In the genomic region with DNA sequence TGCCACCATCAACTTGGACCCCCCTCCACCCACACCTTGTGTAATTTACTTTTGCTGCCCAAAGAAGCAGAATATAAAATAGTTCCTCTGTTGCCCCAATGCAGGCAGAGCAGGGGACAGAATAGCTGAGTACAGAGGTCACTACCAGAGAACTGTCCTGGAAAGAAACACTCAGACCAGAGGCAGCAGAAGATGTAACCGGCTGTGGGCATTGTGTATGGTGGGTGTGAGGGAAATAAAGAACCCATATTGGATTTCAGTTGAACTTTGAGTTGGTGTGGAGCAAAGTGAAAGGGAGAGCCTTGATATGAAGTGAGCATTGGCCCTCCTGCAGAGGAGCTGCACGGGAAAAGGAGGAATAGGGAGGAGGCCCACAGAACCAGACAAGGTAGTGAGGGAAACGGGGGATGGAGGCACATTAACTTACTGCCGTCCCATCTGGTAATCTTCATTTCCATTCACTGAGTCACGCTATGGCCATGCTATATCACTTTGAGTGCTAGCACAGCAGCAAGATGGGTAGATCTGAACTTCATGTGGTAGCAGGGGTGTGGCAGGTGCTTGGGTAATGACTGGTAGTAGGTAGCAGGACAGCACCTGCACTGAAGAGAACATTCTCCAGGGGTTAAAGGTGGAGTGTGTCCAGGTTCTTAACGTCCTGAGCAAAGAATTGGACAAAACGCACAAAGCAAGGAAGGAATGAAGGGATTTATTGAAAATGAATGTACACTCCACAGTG, we compare ENCODE assay signal across 1 cellular context.
TF ChIP-seq lines count a peak whose summit lies in the region.

No MANE protein-coding gene starts in this region.

TF ChIP-seq in HEK293, 187 proteins besides CTCF, POLR2A, EP300 and RAD21 (continued from another document):
- TF ChIP-seq, protein P1, sequence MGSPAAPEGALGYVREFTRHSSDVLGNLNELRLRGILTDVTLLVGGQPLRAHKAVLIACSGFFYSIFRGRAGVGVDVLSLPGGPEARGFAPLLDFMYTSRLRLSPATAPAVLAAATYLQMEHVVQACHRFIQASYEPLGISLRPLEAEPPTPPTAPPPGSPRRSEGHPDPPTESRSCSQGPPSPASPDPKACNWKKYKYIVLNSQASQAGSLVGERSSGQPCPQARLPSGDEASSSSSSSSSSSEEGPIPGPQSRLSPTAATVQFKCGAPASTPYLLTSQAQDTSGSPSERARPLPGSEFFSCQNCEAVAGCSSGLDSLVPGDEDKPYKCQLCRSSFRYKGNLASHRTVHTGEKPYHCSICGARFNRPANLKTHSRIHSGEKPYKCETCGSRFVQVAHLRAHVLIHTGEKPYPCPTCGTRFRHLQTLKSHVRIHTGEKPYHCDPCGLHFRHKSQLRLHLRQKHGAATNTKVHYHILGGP (tag by site-specific recombination; IDR thresholded peaks at IDR 0.05), result no peak
- no peak for TF ChIP-seq ZNF843 (tag by site-specific recombination; IDR thresholded peaks at IDR 0.05)
- TF ChIP-seq GLIS2 (tag by site-specific recombination; IDR thresholded peaks at IDR 0.05), result no peak
TF ChIP-seq in HEK293: peak in this region for 2.
